ENCODE assay signal across 13 cellular contexts in the genomic region with DNA sequence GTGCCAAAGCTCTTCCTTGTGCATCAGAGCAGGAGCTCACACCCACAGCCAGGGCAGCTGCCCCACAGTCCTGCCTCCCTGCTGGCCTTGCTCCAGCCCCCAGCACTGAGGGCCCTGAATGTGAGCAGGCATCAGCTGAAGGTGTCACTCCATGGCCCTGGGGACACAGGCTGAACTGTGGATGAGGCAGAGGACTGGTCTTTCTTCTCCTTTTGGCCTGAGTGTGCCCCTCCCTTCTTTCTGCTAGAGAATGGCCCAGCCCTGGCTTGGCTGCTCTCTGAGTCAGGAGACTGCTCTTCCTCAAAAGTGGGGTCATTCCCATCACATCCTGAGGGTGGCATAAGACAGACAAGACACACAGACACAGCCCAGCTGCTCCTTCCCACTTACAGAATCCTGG. TPM values are rescaled to one million over a fixed set of nuclear protein-coding genes. Genes with fewer than 3 reads are reported as not detected.
DNase-seq lines count a peak whose midpoint lies in the region; ATAC-seq and TF ChIP-seq lines count a peak whose summit lies in the region.
"Had no signal": no experiment of that assay in that cellular context is flagged by ENCODE, and none has a peak within 500 bp of the region (broad histone marks: within the 10 kb centered on the region; RNA-seq: fewer than 3 reads in every experiment).

No MANE protein-coding gene starts in this region.

- H3K36me3 ChIP-seq in PC-3 (ENCODE audit: low read depth, low read length) (no peaks in the 10 kb centered on the region), upper lobe of right lung (no peaks in the 10 kb centered on the region)

- TF ChIP-seq CTCF in PC-3 (conservative IDR thresholded peaks at IDR 0.05; ENCODE audit: low read depth, low read length): peak; percentile 13; the same call in 1 of the 2 replicates
- TF ChIP-seq CTCF in foreskin keratinocyte (conservative IDR thresholded peaks at IDR 0.05): no peak
- no peak for TF ChIP-seq CTCF in upper lobe of right lung (IDR thresholded peaks at IDR 0.05)

- no peak overlapping the region for H3K9ac ChIP-seq in PC-3 (ENCODE audit: low read length)
- H3K9ac ChIP-seq: KMS-11 had no signal

- CTCF ChIA-PET in PC-3 (lab: Charles Lee): no interaction called here

- DNase-seq in Right ventricle myocardium superior (no peak), Right ventricle myocardium inferior (ENCODE audit: missing footprints) (no peak), PC-3 (peak; percentile 21), foreskin keratinocyte (peak in 1 of 2 donors; percentile 10), upper lobe of right lung (no peak), retina (no peak)
- DNase-seq in activated effector memory CD4-positive, alpha-beta T cell treated with Interleukin-2 at 50 U/mL for 16 hours: no peak
- DNase-seq: GOT3, T-helper 2 cell had no signal

- no peaks in the 10 kb centered on the region for H3K9me3 ChIP-seq in PC-3 (ENCODE audit: low read length)
- H3K9me3 ChIP-seq in upper lobe of right lung: no peaks in the 10 kb centered on the region

- no peak overlapping the region for H3K4me3 ChIP-seq in PC-3 (ENCODE audit: low read length)
- H3K4me3 ChIP-seq in upper lobe of right lung: no peak overlapping the region

- ATAC-seq in Right ventricle myocardium superior (ENCODE audit: poor library complexity) (peak; percentile 34), Right ventricle myocardium inferior (no peak), PC-3 (peak; percentile 31; the same call in 1 of the 2 replicates), foreskin keratinocyte (peak; percentile 70), upper lobe of right lung (peak; percentile 50), HG02610 (IDR thresholded peaks at IDR 0.05; ENCODE audit: unreplicated experiment) (no peak)
- ATAC-seq: naive thymus-derived CD8-positive, alpha-beta T cell had no signal

- intact Hi-C loops in Right ventricle myocardium superior (cut with DNase I) (no loop called here), Right ventricle myocardium inferior (cut with DNase I) (no loop called here), PC-3 (cut with micrococcal nuclease) (no loop called here), upper lobe of right lung (cut with DNase I) (no loop called here)

- no peaks in the 10 kb centered on the region for H3K79me2 ChIP-seq in PC-3 (ENCODE audit: low read length)

- no peaks in the 10 kb centered on the region for H3K9me2 ChIP-seq in PC-3 (replicated peaks; ENCODE audit: low read length)

- no peak overlapping the region for H3K4me2 ChIP-seq in PC-3 (ENCODE audit: low read length)
- H3K4me2 ChIP-seq: KMS-11 had no signal

- no TSS peak for BruUV-seq in PC-3 (replicated peaks; lab: Mats Ljungman, UMichigan)

- no peaks in the 10 kb centered on the region for H3K4me1 ChIP-seq in PC-3 (ENCODE audit: insufficient read depth, low read length)
- no peaks in the 10 kb centered on the region for H3K4me1 ChIP-seq in foreskin keratinocyte
- no peaks in the 10 kb centered on the region for H3K4me1 ChIP-seq in upper lobe of right lung

- H2AFZ ChIP-seq in PC-3 (ENCODE audit: low read length): no peak overlapping the region

- H3F3A ChIP-seq in PC-3 (ENCODE audit: low read length, unreplicated experiment): no peaks in the 10 kb centered on the region

- POLR2A ChIA-PET in PC-3 (lab: Charles Lee; ENCODE audit: unreplicated experiment): no interaction called here

- H3K27ac ChIP-seq in PC-3 (ENCODE audit: low read length) (no peak overlapping the region), foreskin keratinocyte (no peak overlapping the region), upper lobe of right lung (no peak overlapping the region)
- H3K27ac ChIP-seq: KMS-11 had no signal

- H3K27me3 ChIP-seq in PC-3 (ENCODE audit: low read length): peaks cover 17% of the 10 kb centered on the region; the same call in 1 of the 2 replicates
- peaks cover 5% of the 10 kb centered on the region for H3K27me3 ChIP-seq in foreskin keratinocyte
- H3K27me3 ChIP-seq in upper lobe of right lung: no peaks in the 10 kb centered on the region

- no peaks in the 10 kb centered on the region for H4K20me1 ChIP-seq in PC-3 (ENCODE audit: low read length)

RNA-seq across cellular contexts. Expression of a gene that starts 16.2 kb away (rescaled TPM):
- total RNA-seq in Right ventricle myocardium superior (not detected), Right ventricle myocardium inferior (not detected), PC-3 (2014; rRNA removed) (not detected in 2 replicates), foreskin keratinocyte (not detected in 2 replicates), upper lobe of right lung (not detected)
- polyA plus RNA-seq in foreskin keratinocyte: not detected in 2 replicates
- total RNA-seq: aorta; naive thymus-derived CD8-positive, alpha-beta T cell had no signal
- polyA plus RNA-seq: aorta; naive thymus-derived CD8-positive, alpha-beta T cell had no signal

RNA-seq across cellular contexts. Expression of a gene that starts 19.0 kb away (rescaled TPM):
- 0.78 TPM for total RNA-seq in Right ventricle myocardium superior
- not detected for total RNA-seq in Right ventricle myocardium inferior
- total RNA-seq in PC-3 (2014; rRNA removed): not detected in 2 replicates
- total RNA-seq in foreskin keratinocyte: not detected in 2 replicates
- polyA plus RNA-seq in foreskin keratinocyte: not detected in 2 replicates
- not detected for total RNA-seq in upper lobe of right lung
- total RNA-seq: aorta; naive thymus-derived CD8-positive, alpha-beta T cell had no signal
- polyA plus RNA-seq: naive thymus-derived CD8-positive, alpha-beta T cell had no signal

Comparison
In these comparisons a context has a peak if more than half of its experiments do, and no peak if none do; other contexts are left out.
1. ATAC-seq: peak in Right ventricle myocardium superior (single experiment), PC-3 (single experiment), foreskin keratinocyte (single experiment) and upper lobe of right lung (single experiment); none in Right ventricle myocardium inferior (single experiment) and HG02610 (single experiment).